In the genomic region with DNA sequence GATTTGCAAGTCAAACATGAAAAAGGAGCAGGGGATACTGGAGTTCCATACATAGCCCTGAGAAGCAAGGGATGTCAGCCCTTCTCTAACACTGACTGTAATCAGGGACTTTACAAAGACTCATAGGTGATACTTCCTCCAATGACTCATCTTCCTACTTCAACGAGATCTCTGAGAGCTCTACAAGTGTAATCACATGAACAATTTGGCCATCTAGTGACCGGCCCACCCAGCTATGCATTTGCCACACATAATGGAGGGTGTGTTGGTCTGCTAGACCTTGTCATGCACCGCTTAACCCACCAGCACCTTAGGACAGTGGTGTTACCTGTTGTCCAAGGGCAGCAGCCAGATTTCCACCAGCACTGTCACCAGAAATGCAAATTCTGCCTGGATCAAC, we compare ENCODE assay signal across 9 cellular contexts.
DNase-seq lines count a peak whose midpoint lies in the region; ATAC-seq, FAIRE-seq and TF ChIP-seq lines count a peak whose summit lies in the region.
"Had no signal": no experiment of that assay in that cellular context is flagged by ENCODE, and none has a peak within 500 bp of the region (broad histone marks: within the 10 kb centered on the region; RNA-seq: fewer than 3 reads in every experiment).

No MANE protein-coding gene starts in this region.

- no peaks in the 10 kb centered on the region for H3K9me3 ChIP-seq in endothelial cell of umbilical vein (replicated peaks; ENCODE audit: control insufficient read depth, insufficient read depth, low read length)

- no TSS peak for BruUV-seq in endothelial cell of umbilical vein (replicated peaks; lab: Mats Ljungman, UMichigan)

- no peak for FAIRE-seq in endothelial cell of umbilical vein (lab: Jason Lieb, UNC)

- H3K27ac ChIP-seq in endothelial cell of umbilical vein (ENCODE audit: insufficient read depth, low read depth, low read length): no peak overlapping the region

- intact Hi-C loops in endothelial cell of umbilical vein (cut with micrococcal nuclease): no loop called here

- ATAC-seq in GM19467 (IDR thresholded peaks at IDR 0.05; ENCODE audit: unreplicated experiment): peak; percentile 88
- ATAC-seq in HG03442 (IDR thresholded peaks at IDR 0.05; ENCODE audit: unreplicated experiment): peak; percentile 100

- no peak overlapping the region for H3K4me2 ChIP-seq in endothelial cell of umbilical vein (ENCODE audit: insufficient read depth, low read length)

- H3K36me3 ChIP-seq in endothelial cell of umbilical vein (ENCODE audit: control insufficient read depth in 2 of 2, extremely low read depth in 1 of 2, insufficient read depth in 2 of 2, low read length in 2 of 2): no peaks in the 10 kb centered on the region

- POLR2A ChIA-PET in endothelial cell of umbilical vein (lab: Charles Lee): no interaction called here

- no peak overlapping the region for H2AFZ ChIP-seq in endothelial cell of umbilical vein (ENCODE audit: low read depth, low read length)

- H4K20me1 ChIP-seq in endothelial cell of umbilical vein (replicated peaks; ENCODE audit: control insufficient read depth, extremely low read depth, insufficient read depth, low read length): no peaks in the 10 kb centered on the region

- H3K79me2 ChIP-seq in endothelial cell of umbilical vein (ENCODE audit: control insufficient read depth, insufficient read depth, low read length): no peaks in the 10 kb centered on the region

- dilution Hi-C loops in endothelial cell of umbilical vein (cut with MboI; ENCODE audit: extremely low pct_ligation_motif_present, low sequenced_read_pairs): no loop called here

- H3K4me1 ChIP-seq in endothelial cell of umbilical vein (ENCODE audit: control insufficient read depth, extremely low read depth, insufficient read depth, low read length): peaks cover 7% of the 10 kb centered on the region

- H3K4me3 ChIP-seq in GM12865 (ENCODE audit: low read depth, low read length) (no peak overlapping the region), endothelial cell of umbilical vein (replicated peaks in 1 of 3; ENCODE audit: insufficient read depth in 1 of 3, low read depth in 1 of 3, low read length in 3 of 3) (no peak overlapping the region)

- CTCF ChIA-PET in endothelial cell of umbilical vein (lab: Charles Lee): interaction anchor here (1.0 to 2.0 kb wide), 3 partner anchors 11 to 40 kb away, joined by 3 to 7 read pairs (median 5); no protein-coding TSS in a partner anchor

- H3K9me1 ChIP-seq in endothelial cell of umbilical vein (replicated peaks; ENCODE audit: control insufficient read depth, extremely low read depth, insufficient read depth, low read length): no peaks in the 10 kb centered on the region

- DNase-seq in GM12865 (ENCODE audit: low read depth) (peak; percentile 55), endothelial cell of umbilical vein (ENCODE audit: low read depth, low spot score) (peak; percentile 45), NCI-H1436 treated with DMSO at 0.1 percent for 48 hours (lab: John Stamatoyannopoulos, UW) (no peak), OCI-M1 (lab: John Stamatoyannopoulos, UW) (no peak), DMS114 treated with DMSO at 0.1 percent for 48 hours (lab: John Stamatoyannopoulos, UW; ENCODE audit: unreplicated experiment) (no peak), DMS 273 (lab: John Stamatoyannopoulos, UW; ENCODE audit: unreplicated experiment) (no peak)
- DNase-seq: activated gamma-delta T cell had no signal

- H3K27me3 ChIP-seq in endothelial cell of umbilical vein (ENCODE audit: control insufficient read depth in 2 of 2, insufficient read depth in 2 of 2, low read length in 2 of 2): no peaks in the 10 kb centered on the region

- no peak for TF ChIP-seq CTCF in GM12865 (IDR thresholded peaks at IDR 0.05; ENCODE audit: insufficient read depth, low read depth, low read length, missing control alignments)
- no peak for TF ChIP-seq CTCF in endothelial cell of umbilical vein (IDR thresholded peaks at IDR 0.05; ENCODE audit: extremely low read depth in 1 of 2, insufficient read depth in 1 of 2, low read depth in 1 of 2, low read length in 2 of 2)

- H3K9ac ChIP-seq in endothelial cell of umbilical vein (replicated peaks; ENCODE audit: extremely low read depth, insufficient read depth, low read length): no peak overlapping the region

- no peak for TF ChIP-seq POLR2A in endothelial cell of umbilical vein (IDR thresholded peaks at IDR 0.05; ENCODE audit: low read depth, low read length)

TF ChIP-seq in endothelial cell of umbilical vein, 7 proteins besides CTCF, POLR2A, EP300 and RAD21:
- TF ChIP-seq FOS (IDR thresholded peaks at IDR 0.05; ENCODE audit: borderline replicate concordance, insufficient read depth, low read length): peak; percentile 73
- peak; percentile 21 for TF ChIP-seq JUN (IDR thresholded peaks at IDR 0.05; ENCODE audit: borderline replicate concordance, insufficient read depth, insufficient read length, low read depth)
- no peak for TF ChIP-seq EZH2 (IDR thresholded peaks at IDR 0.05; ENCODE audit: borderline replicate concordance, low read depth, low read length, severe bottlenecking)

Comparison
In these comparisons a context has a peak if more than half of its experiments do, and no peak if none do; other contexts are left out.
1. DNase-seq: peak in GM12865 (single experiment) and endothelial cell of umbilical vein (single experiment); none in NCI-H1436 treated with DMSO at 0.1 percent for 48 hours (single experiment), OCI-M1 (single experiment), DMS114 treated with DMSO at 0.1 percent for 48 hours (single experiment) and DMS 273 (single experiment).